8 cellular contexts compared by ENCODE assay signal in genomic region chr11:46296520-46297448, GRCh38. TPM values are rescaled to one million over a fixed set of nuclear protein-coding genes. Genes with fewer than 3 reads are reported as not detected.
DNase-seq lines count a peak whose midpoint lies in the region; ATAC-seq and TF ChIP-seq lines count a peak whose summit lies in the region.

No MANE protein-coding gene starts in this region.

- peak overlapping the region in 11 of 12 donors; percentile 31 to 77 (median 58) for H3K4me3 ChIP-seq in heart left ventricle
- H3K4me3 ChIP-seq in skeletal muscle satellite cell (ENCODE audit: low read length), result peak overlapping the region; percentile 67

- CTCF ChIA-PET in activated CD4-positive, alpha-beta T cell treated with anti-CD3 and anti-CD28 coated beads, Interleukin-2, amount 10 ng/mL, durations not matched to agents 7 days and 5 days (lab: Charles Lee), result interaction anchor here (1.1 to 2.8 kb wide), 7 partner anchors 13 to 59 kb away, joined by 3 to 11 read pairs (median 6); partner anchors contain the start of gene CREB3L1

- DNase-seq in activated CD4-positive, alpha-beta T cell treated with anti-CD3 and anti-CD28 coated beads for 48 hours, result peak; percentile 30
- no peak for DNase-seq in activated CD4-positive, alpha-beta T cell treated with anti-CD3 and anti-CD28 coated beads, Interleukin-2, amount 10 ng/mL, durations not matched to agents 7 days and 5 days
- peak; percentile 53 for DNase-seq in T1000 (lab: John Stamatoyannopoulos, UW)
- DNase-seq in heart left ventricle, result peak; percentile 53 to 77 (median 69)
- DNase-seq in stimulated activated naive CD4-positive, alpha-beta T cell (lab: John Stamatoyannopoulos, UW), result no peak
- DNase-seq in D341Med (ENCODE audit: low spot score), result no peak

- H3K4me1 ChIP-seq in heart left ventricle, result peaks cover 0 to 42% (median 23%) of the 10 kb centered on the region in 12 donors
- H3K4me1 ChIP-seq in skeletal muscle satellite cell (ENCODE audit: control insufficient read depth, insufficient read depth, low read length), result peaks cover 83% of the 10 kb centered on the region

- TF ChIP-seq POLR2A in heart left ventricle (IDR thresholded peaks at IDR 0.05), result no peak

- 21 to 34% (median 23%) methylated on average over 19 to 26 of the region's 26 CpGs for WGBS in heart left ventricle, 4 donors

- peak overlapping the region; percentile 90 for H3K4me2 ChIP-seq in skeletal muscle satellite cell (ENCODE audit: low read length)

- H3K27ac ChIP-seq in heart left ventricle, result peak overlapping the region in 11 of 12 donors; percentile 5 to 70 (median 56)

- H3K9me3 ChIP-seq in heart left ventricle (no peaks in the 10 kb centered on the region), skeletal muscle satellite cell (replicated peaks; ENCODE audit: low read length) (no peaks in the 10 kb centered on the region)

- peaks cover 23% of the 10 kb centered on the region for H3K27me3 Mint-ChIP-seq in activated CD4-positive, alpha-beta T cell treated with anti-CD3 and anti-CD28 coated beads, Interleukin-2, amount 10 ng/mL, durations not matched to agents 7 days and 5 days

- intact Hi-C loops in heart left ventricle (cut with DNase I), result loop anchor here in 4 of 10 donors (2.0 to 10.0 kb wide), 3 partner anchors 18 to 172 kb away; partner anchors contain the start of gene PHF21A (in 1 of the 4)

- H3K4me1 Mint-ChIP-seq in activated CD4-positive, alpha-beta T cell treated with anti-CD3 and anti-CD28 coated beads, Interleukin-2, amount 10 ng/mL, durations not matched to agents 7 days and 5 days, result peaks cover 9% of the 10 kb centered on the region

- no peaks in the 10 kb centered on the region for H3K36me3 Mint-ChIP-seq in activated CD4-positive, alpha-beta T cell treated with anti-CD3 and anti-CD28 coated beads, Interleukin-2, amount 10 ng/mL, durations not matched to agents 7 days and 5 days (ENCODE audit: low read depth)

- H3K4me3 Mint-ChIP-seq in activated CD4-positive, alpha-beta T cell treated with anti-CD3 and anti-CD28 coated beads, Interleukin-2, amount 10 ng/mL, durations not matched to agents 7 days and 5 days, result no peak overlapping the region

- H3K9me3 Mint-ChIP-seq in activated CD4-positive, alpha-beta T cell treated with anti-CD3 and anti-CD28 coated beads, Interleukin-2, amount 10 ng/mL, durations not matched to agents 7 days and 5 days, result no peaks in the 10 kb centered on the region

- POLR2A ChIA-PET in activated CD4-positive, alpha-beta T cell treated with anti-CD3 and anti-CD28 coated beads, Interleukin-2, amount 10 ng/mL, durations not matched to agents 7 days and 5 days (lab: Charles Lee), result no interaction called here

- H3K36me3 ChIP-seq in heart left ventricle (peaks cover 0 to 3% (median 0%) of the 10 kb centered on the region in 9 donors), skeletal muscle satellite cell (ENCODE audit: insufficient read depth, low read length) (peaks cover 4% of the 10 kb centered on the region)

- H3K27me3 ChIP-seq in heart left ventricle, result peaks cover 0 to 23% (median 0%) of the 10 kb centered on the region in 9 donors
- H3K27me3 ChIP-seq in skeletal muscle satellite cell (ENCODE audit: control insufficient read depth, insufficient read depth, low read length), result no peaks in the 10 kb centered on the region

- peak; percentile 30 to 68 (median 49) for TF ChIP-seq CTCF in heart left ventricle (IDR thresholded peaks at IDR 0.05)

- ATAC-seq in heart left ventricle (peak; percentile 21 to 63 (median 52)), GM19035 (IDR thresholded peaks at IDR 0.05; ENCODE audit: unreplicated experiment) (no peak)

- peak overlapping the region; percentile 75 for H3K9ac ChIP-seq in skeletal muscle satellite cell (ENCODE audit: low read depth, low read length)

- no peak overlapping the region for H3K27ac Mint-ChIP-seq in activated CD4-positive, alpha-beta T cell treated with anti-CD3 and anti-CD28 coated beads, Interleukin-2, amount 10 ng/mL, durations not matched to agents 7 days and 5 days

RNA-seq across cellular contexts. Expression of gene CREB3L1, which starts 19.3 kb away (rescaled TPM):
- not detected for total RNA-seq in activated CD4-positive, alpha-beta T cell treated with anti-CD3 and anti-CD28 coated beads, Interleukin-2, amount 10 ng/mL, durations not matched to agents 7 days and 5 days
- 10 to 100 TPM; 15.5 to 31.9 (median 23.3) TPM for total RNA-seq in heart left ventricle
- polyA plus RNA-seq in heart left ventricle, result 10 to 100 TPM in 1 of 2 donors, 1 to 10 TPM in 1; 7.4 to 30.9 TPM
- 10.4 and 18.6 TPM in 2 replicates for total RNA-seq in skeletal muscle satellite cell (2012; rRNA removed)

RNA-seq across cellular contexts. Expression of gene DGKZ, which starts 50.5 kb away (rescaled TPM):
- total RNA-seq in activated CD4-positive, alpha-beta T cell treated with anti-CD3 and anti-CD28 coated beads, Interleukin-2, amount 10 ng/mL, durations not matched to agents 7 days and 5 days, result 100 to 1,000 TPM; 178 to 187 TPM
- 100 to 1,000 TPM in 1 of 9 donors, 10 to 100 TPM in 8; 57.9 to 114 (median 62.5) TPM for total RNA-seq in heart left ventricle
- polyA plus RNA-seq in heart left ventricle, result 10 to 100 TPM; 41.7 to 59.5 TPM
- total RNA-seq in skeletal muscle satellite cell (2012; rRNA removed), result 42.6 and 48.1 TPM in 2 replicates

Comparison
In these comparisons a context has a peak if more than half of its experiments do, and no peak if none do; other contexts are left out.
1. DNase-seq: peak in activated CD4-positive, alpha-beta T cell treated with anti-CD3 and anti-CD28 coated beads for 48 hours (single experiment), T1000 (single experiment) and heart left ventricle (5 of 5); none in activated CD4-positive, alpha-beta T cell treated with anti-CD3 and anti-CD28 coated beads, Interleukin-2, amount 10 ng/mL, durations not matched to agents 7 days and 5 days (single experiment), stimulated activated naive CD4-positive, alpha-beta T cell (0 of 6) and D341Med (single experiment).
2. RNA of gene CREB3L1, which starts 19.3 kb away (total RNA-seq): 15.5 to 31.9 TPM in heart left ventricle; not detected in activated CD4-positive, alpha-beta T cell treated with anti-CD3 and anti-CD28 coated beads, Interleukin-2, amount 10 ng/mL, durations not matched to agents 7 days and 5 days; every median in the first group is over 10 times any median in the second.